16 cellular contexts compared by ENCODE assay signal in genomic region chr2:127185093-127185492, GRCh38. TPM values are rescaled to one million over a fixed set of nuclear protein-coding genes. Genes with fewer than 3 reads are reported as not detected.
A peak's percentile ranks its signal among the peaks of the same experiment; 100 is the strongest.
DNase-seq lines count a peak whose midpoint lies in the region; ATAC-seq and TF ChIP-seq lines count a peak whose summit lies in the region.
"Had no signal": no experiment of that assay in that cellular context is flagged by ENCODE, and none has a peak within 500 bp of the region (broad histone marks: within the 10 kb centered on the region; RNA-seq: fewer than 3 reads in every experiment).

No MANE protein-coding gene starts in this region.

- TF ChIP-seq EP300 in SK-N-SH (IDR thresholded peaks at IDR 0.05; ENCODE audit: borderline replicate concordance in 1 of 2, low read depth in 1 of 2, low read length in 1 of 2): no peak

- H2AFZ ChIP-seq in SK-N-SH (ENCODE audit: low read depth): no peak overlapping the region

- H3K4me1 ChIP-seq in SK-N-SH (ENCODE audit: control insufficient read depth in 1 of 2, insufficient read depth in 2 of 2, low read depth in 1 of 2, low read length in 1 of 2): no peaks in the 10 kb centered on the region
- H3K4me1 ChIP-seq: left lung, SJSA1 had no signal

- DNase-seq in activated naive CD4-positive, alpha-beta T cell treated with anti-CD3 and anti-CD28 coated beads, Interleukin-2, amount 10 ng/mL, durations not matched to agents 7 days and 5 days: peak; percentile 25
- DNase-seq in activated naive CD4-positive, alpha-beta T cell (lab: John Stamatoyannopoulos, UW): no peak
- DNase-seq in Kasumi-1 (lab: John Stamatoyannopoulos, UW): peak; percentile 21 to 28
- DNase-seq in stimulated activated naive CD8-positive, alpha-beta T cell treated with anti-CD3 and anti-CD28 coated beads, Interleukin-15, amount 100 ng/mL, for 72 hours: peak in 1 of 2 donors; percentile 16
- DNase-seq in NCI-H1048 (lab: John Stamatoyannopoulos, UW): no peak
- DNase-seq in T-helper 2 cell treated with Interferon-gamma antibody and Interleukin-4, amounts not matched to agents 5 μg/mL and 100 μg/mL, for 36 hours (ENCODE audit: low spot score): no peak
- DNase-seq in SK-N-SH: no peak
- DNase-seq: activated CD8-positive, alpha-beta memory T cell treated with anti-CD3 and anti-CD28 coated beads, Interleukin-2, amount 10 ng/mL, durations not matched to agents 7 days and 5 days; effector memory CD8-positive, alpha-beta T cell; foreskin keratinocyte; left lung; NCI-H187 treated with DMSO at 0.1 percent for 48 hours; small intestine had no signal

- H3K4me1 Mint-ChIP-seq in activated naive CD4-positive, alpha-beta T cell treated with anti-CD3 and anti-CD28 coated beads, Interleukin-2, amount 10 ng/mL, durations not matched to agents 7 days and 5 days: peaks cover 6% of the 10 kb centered on the region
- peaks cover 17% of the 10 kb centered on the region for H3K4me1 Mint-ChIP-seq in dendritic cell treated with granulocyte-macrophage colony-stimulating factor and Interleukin-4, amounts not matched to agents 40 ng/mL and 50 ng/mL, for 4 days (ENCODE audit: low read depth)
- peaks cover 10% of the 10 kb centered on the region for H3K4me1 Mint-ChIP-seq in stimulated activated naive CD8-positive, alpha-beta T cell treated with anti-CD3 and anti-CD28 coated beads, Interleukin-15, amount 100 ng/mL, for 72 hours
- peaks cover 9% of the 10 kb centered on the region for H3K4me1 Mint-ChIP-seq in T-helper 2 cell treated with Interferon-gamma antibody and Interleukin-4, amounts not matched to agents 5 μg/mL and 100 μg/mL, for 36 hours (ENCODE audit: low read depth)

- no peak overlapping the region for H3K27ac Mint-ChIP-seq in activated naive CD4-positive, alpha-beta T cell treated with anti-CD3 and anti-CD28 coated beads, Interleukin-2, amount 10 ng/mL, durations not matched to agents 7 days and 5 days
- peak overlapping the region; percentile 78 for H3K27ac Mint-ChIP-seq in dendritic cell treated with granulocyte-macrophage colony-stimulating factor and Interleukin-4, amounts not matched to agents 40 ng/mL and 50 ng/mL, for 4 days
- peak overlapping the region in 1 of 2 donors; percentile 1 for H3K27ac Mint-ChIP-seq in stimulated activated naive CD8-positive, alpha-beta T cell treated with anti-CD3 and anti-CD28 coated beads, Interleukin-15, amount 100 ng/mL, for 72 hours
- H3K27ac Mint-ChIP-seq in T-helper 2 cell treated with Interferon-gamma antibody and Interleukin-4, amounts not matched to agents 5 μg/mL and 100 μg/mL, for 36 hours: no peak overlapping the region
- H3K27ac Mint-ChIP-seq: activated CD8-positive, alpha-beta memory T cell treated with anti-CD3 and anti-CD28 coated beads, Interleukin-2, amount 10 ng/mL, durations not matched to agents 7 days and 5 days had no signal

- no peak overlapping the region for H3K4me2 ChIP-seq in SK-N-SH

- no peaks in the 10 kb centered on the region for H3K36me3 Mint-ChIP-seq in activated naive CD4-positive, alpha-beta T cell treated with anti-CD3 and anti-CD28 coated beads, Interleukin-2, amount 10 ng/mL, durations not matched to agents 7 days and 5 days
- H3K36me3 Mint-ChIP-seq in dendritic cell treated with granulocyte-macrophage colony-stimulating factor and Interleukin-4, amounts not matched to agents 40 ng/mL and 50 ng/mL, for 4 days (ENCODE audit: low read depth): peaks cover 6% of the 10 kb centered on the region
- no peaks in the 10 kb centered on the region for H3K36me3 Mint-ChIP-seq in T-helper 2 cell treated with Interferon-gamma antibody and Interleukin-4, amounts not matched to agents 5 μg/mL and 100 μg/mL, for 36 hours (ENCODE audit: low read depth)

- no peak overlapping the region for H3K9ac ChIP-seq in SK-N-SH

- H3K9me3 Mint-ChIP-seq in activated naive CD4-positive, alpha-beta T cell treated with anti-CD3 and anti-CD28 coated beads, Interleukin-2, amount 10 ng/mL, durations not matched to agents 7 days and 5 days: peaks cover 8% of the 10 kb centered on the region
- peaks cover 10% of the 10 kb centered on the region for H3K9me3 Mint-ChIP-seq in dendritic cell treated with granulocyte-macrophage colony-stimulating factor and Interleukin-4, amounts not matched to agents 40 ng/mL and 50 ng/mL, for 4 days
- peaks cover 0 to 7% of the 10 kb centered on the region in 2 donors for H3K9me3 Mint-ChIP-seq in stimulated activated naive CD8-positive, alpha-beta T cell treated with anti-CD3 and anti-CD28 coated beads, Interleukin-15, amount 100 ng/mL, for 72 hours
- peaks cover 8% of the 10 kb centered on the region for H3K9me3 Mint-ChIP-seq in T-helper 2 cell treated with Interferon-gamma antibody and Interleukin-4, amounts not matched to agents 5 μg/mL and 100 μg/mL, for 36 hours

- no peaks in the 10 kb centered on the region for H4K20me1 ChIP-seq in SK-N-SH (ENCODE audit: insufficient read depth)

- no peak overlapping the region for H3K27ac ChIP-seq in SK-N-SH (ENCODE audit: low read depth in 2 of 2, low read length in 1 of 2)
- H3K27ac ChIP-seq: cardiac muscle cell, foreskin keratinocyte, left lung, SJSA1 had no signal

- intact Hi-C loops in dendritic cell treated with granulocyte-macrophage colony-stimulating factor and Interleukin-4, amounts not matched to agents 40 ng/mL and 50 ng/mL, for 4 days (cut with micrococcal nuclease): no loop called here

- no peaks in the 10 kb centered on the region for H3K36me3 ChIP-seq in SK-N-SH (replicated peaks in 1 of 2; ENCODE audit: control insufficient read depth in 1 of 2, insufficient read depth in 2 of 2, low read length in 1 of 2)
- H3K36me3 ChIP-seq: cardiac muscle cell, left lung, SJSA1 had no signal

- H3F3A ChIP-seq in SK-N-SH (replicated peaks; ENCODE audit: insufficient read depth): no peaks in the 10 kb centered on the region

- peak; percentile 50 for ATAC-seq in stimulated activated naive CD8-positive, alpha-beta T cell treated with anti-CD3 and anti-CD28 coated beads, Interleukin-15, amount 100 ng/mL, for 72 hours
- ATAC-seq: activated CD8-positive, alpha-beta memory T cell treated with anti-CD3 and anti-CD28 coated beads, Interleukin-2, amount 10 ng/mL, durations not matched to agents 7 days and 5 days; effector memory CD8-positive, alpha-beta T cell; foreskin keratinocyte; left lung had no signal

- no peaks in the 10 kb centered on the region for H3K79me2 ChIP-seq in SK-N-SH (ENCODE audit: insufficient read depth)

- H3K27me3 ChIP-seq in SK-N-SH (ENCODE audit: insufficient read depth): no peaks in the 10 kb centered on the region
- H3K27me3 ChIP-seq: cardiac muscle cell, foreskin keratinocyte, left lung, SJSA1 had no signal

- H3K9me3 ChIP-seq in SK-N-SH: no peaks in the 10 kb centered on the region
- H3K9me3 ChIP-seq: SJSA1 had no signal

- TF ChIP-seq CTCF in SK-N-SH (IDR thresholded peaks at IDR 0.05): no peak

- H3K4me3 Mint-ChIP-seq in activated naive CD4-positive, alpha-beta T cell treated with anti-CD3 and anti-CD28 coated beads, Interleukin-2, amount 10 ng/mL, durations not matched to agents 7 days and 5 days: no peak overlapping the region
- no peak overlapping the region for H3K4me3 Mint-ChIP-seq in dendritic cell treated with granulocyte-macrophage colony-stimulating factor and Interleukin-4, amounts not matched to agents 40 ng/mL and 50 ng/mL, for 4 days
- H3K4me3 Mint-ChIP-seq in stimulated activated naive CD8-positive, alpha-beta T cell treated with anti-CD3 and anti-CD28 coated beads, Interleukin-15, amount 100 ng/mL, for 72 hours: peak overlapping the region in 1 of 2 donors; percentile 19
- H3K4me3 Mint-ChIP-seq in T-helper 2 cell treated with Interferon-gamma antibody and Interleukin-4, amounts not matched to agents 5 μg/mL and 100 μg/mL, for 36 hours: no peak overlapping the region
- H3K4me3 Mint-ChIP-seq: activated CD8-positive, alpha-beta memory T cell treated with anti-CD3 and anti-CD28 coated beads, Interleukin-2, amount 10 ng/mL, durations not matched to agents 7 days and 5 days; effector memory CD8-positive, alpha-beta T cell had no signal

- no peaks in the 10 kb centered on the region for H3K9me2 ChIP-seq in SK-N-SH

- peaks cover 49% of the 10 kb centered on the region for H3K27me3 Mint-ChIP-seq in activated naive CD4-positive, alpha-beta T cell treated with anti-CD3 and anti-CD28 coated beads, Interleukin-2, amount 10 ng/mL, durations not matched to agents 7 days and 5 days
- H3K27me3 Mint-ChIP-seq in dendritic cell treated with granulocyte-macrophage colony-stimulating factor and Interleukin-4, amounts not matched to agents 40 ng/mL and 50 ng/mL, for 4 days: peaks cover 18% of the 10 kb centered on the region
- H3K27me3 Mint-ChIP-seq in stimulated activated naive CD8-positive, alpha-beta T cell treated with anti-CD3 and anti-CD28 coated beads, Interleukin-15, amount 100 ng/mL, for 72 hours: peaks cover 49% of the 10 kb centered on the region
- peaks cover 17% of the 10 kb centered on the region for H3K27me3 Mint-ChIP-seq in T-helper 2 cell treated with Interferon-gamma antibody and Interleukin-4, amounts not matched to agents 5 μg/mL and 100 μg/mL, for 36 hours (ENCODE audit: low read depth)

- POLR2A ChIA-PET in SK-N-SH (lab: Yijun Ruan, JAX): no interaction called here

- 71% methylated on average over 5 of the region's 9 CpGs for WGBS in SK-N-SH (ENCODE audit: low lambda C conversion rate)

- TF ChIP-seq RAD21 in SK-N-SH (IDR thresholded peaks at IDR 0.05; ENCODE audit: low read length): no peak

- CTCF ChIA-PET in activated naive CD4-positive, alpha-beta T cell treated with anti-CD3 and anti-CD28 coated beads, Interleukin-2, amount 10 ng/mL, durations not matched to agents 7 days and 5 days (lab: Charles Lee): no interaction called here
- CTCF ChIA-PET in SK-N-SH (lab: Yijun Ruan, JAX): interaction anchor here (1.3 to 3.5 kb wide), 3 partner anchors 9 to 118 kb away, joined by 3 to 12 read pairs (median 5); no protein-coding TSS in a partner anchor

- no peak overlapping the region for H3K4me3 ChIP-seq in SK-N-SH (ENCODE audit: low read depth in 2 of 2, low read length in 1 of 2)
- H3K4me3 ChIP-seq: cardiac muscle cell, left lung, SJSA1 had no signal

TF ChIP-seq in SK-N-SH, 30 proteins besides CTCF, POLR2A, EP300 and RAD21 (continues in another document):
- no peak for TF ChIP-seq NRF1 (IDR thresholded peaks at IDR 0.05; ENCODE audit: low read depth, low read length)
- TF ChIP-seq SMC3 (IDR thresholded peaks at IDR 0.05; ENCODE audit: low read depth, low read length): no peak
- TF ChIP-seq MAX (IDR thresholded peaks at IDR 0.05; ENCODE audit: low read depth): no peak
- TF ChIP-seq POLR2AphosphoS5 (IDR thresholded peaks at IDR 0.05; ENCODE audit: low read depth, low read length): no peak
- no peak for TF ChIP-seq MEF2A (IDR thresholded peaks at IDR 0.05; ENCODE audit: borderline replicate concordance, low read depth)
- no peak for TF ChIP-seq JUND (IDR thresholded peaks at IDR 0.05)
- no peak for TF ChIP-seq TEAD4 (IDR thresholded peaks at IDR 0.05; ENCODE audit: borderline replicate concordance, insufficient read depth)
- TF ChIP-seq GATA2 (CRISPR knock-in tag; IDR thresholded peaks at IDR 0.05): no peak

RNA-seq across cellular contexts. Expression of gene CYP27C1, which starts 35.0 kb away (rescaled TPM):
- polyA plus RNA-seq in SK-N-SH (2012; rRNA removed): 0.03 TPM in 1 of 2 replicates, not detected in the other
- polyA plus RNA-seq in SK-N-SH (2012; cell fraction: cytosol; rRNA removed): 0.03 TPM in 2 replicates
- polyA plus RNA-seq in SK-N-SH (2012; cell fraction: nucleus; rRNA removed): not detected in 2 replicates

Comparison
In these comparisons a context has a peak if more than half of its experiments do, and no peak if none do; other contexts are left out.
1. DNase-seq: peak in activated naive CD4-positive, alpha-beta T cell treated with anti-CD3 and anti-CD28 coated beads, Interleukin-2, amount 10 ng/mL, durations not matched to agents 7 days and 5 days (single experiment) and Kasumi-1 (2 of 2); none in activated naive CD4-positive, alpha-beta T cell (0 of 4), NCI-H1048 (single experiment), T-helper 2 cell treated with Interferon-gamma antibody and Interleukin-4, amounts not matched to agents 5 μg/mL and 100 μg/mL, for 36 hours (single experiment) and SK-N-SH (single experiment).